17 cellular contexts compared by ENCODE assay signal in the genomic region with DNA sequence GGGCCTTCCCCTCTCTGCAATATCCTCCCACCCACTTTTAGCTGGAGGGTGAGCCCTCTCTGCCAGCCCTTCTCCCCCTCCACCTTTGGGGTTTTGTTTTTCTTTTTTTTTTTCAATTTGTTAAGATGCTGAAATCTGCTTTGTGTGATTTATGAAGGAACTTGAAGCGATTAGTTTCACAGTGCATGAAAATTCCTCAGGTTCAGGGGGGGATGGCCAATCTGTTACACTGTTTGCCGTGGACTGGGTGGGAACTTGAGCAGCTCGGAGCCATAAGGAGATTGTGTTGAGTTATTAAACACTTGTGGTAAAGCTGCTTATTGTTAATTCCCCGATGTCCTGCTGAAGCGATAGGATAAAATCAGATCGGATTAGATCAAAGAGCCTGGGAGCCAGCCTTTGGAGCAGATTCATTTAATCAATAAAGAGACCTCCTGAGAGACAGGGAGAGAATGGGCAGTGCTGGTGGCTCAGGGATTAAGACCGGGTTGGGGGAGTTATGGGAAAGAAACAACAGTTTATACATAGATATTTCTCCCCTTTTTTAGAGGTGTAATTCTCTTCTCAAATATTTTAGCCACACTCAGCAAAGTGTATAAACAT.
"Had no signal": no experiment of that assay in that cellular context is flagged by ENCODE, and none has a peak within 500 bp of the region (broad histone marks: within the 10 kb centered on the region; RNA-seq: fewer than 3 reads in every experiment).

No MANE protein-coding gene starts in this region.

- H3K9me3 Mint-ChIP-seq: activated CD8-positive, alpha-beta T cell treated with anti-CD3 and anti-CD28 coated beads for 36 hours; activated naive CD4-positive, alpha-beta T cell treated with anti-CD3 and anti-CD28 coated beads, Interleukin-2, amount 50 U/mL, for 24 hours; stimulated activated naive B cell treated with anti-CD40 and anti-IgM and Interleukin-4, amounts not matched to agents 10 μg/mL and 1 μg/mL and 100 μg/mL, for 72 hours; WTC11 had no signal

- H3K27ac Mint-ChIP-seq: activated CD8-positive, alpha-beta T cell treated with anti-CD3 and anti-CD28 coated beads for 36 hours; activated naive CD4-positive, alpha-beta T cell treated with anti-CD3 and anti-CD28 coated beads, Interleukin-2, amount 50 U/mL, for 24 hours; naive thymus-derived CD4-positive, alpha-beta T cell; stimulated activated naive B cell treated with anti-CD40 and anti-IgM and Interleukin-4, amounts not matched to agents 10 μg/mL and 1 μg/mL and 100 μg/mL, for 72 hours; T-helper 1 cell treated with Interleukin-12 subunit alpha and Interleukin-12 subunit beta and Interleukin-4 antibody, amounts not matched to agents 30 μg/mL and 1 μg/mL, for 36 hours; WTC11 had no signal

- DNase-seq: activated CD4-positive, alpha-beta T cell treated with anti-CD3 and anti-CD28 coated beads for 4 hours; activated CD8-positive, alpha-beta T cell treated with anti-CD3 and anti-CD28 coated beads for 36 hours; activated effector memory CD4-positive, alpha-beta T cell treated with anti-CD3 and anti-CD28 coated beads, Interleukin-2, amount 50 U/mL, for 16 hours; activated T-cell treated with anti-CD3 and anti-CD28 coated beads, Interleukin-2, amount 50 U/mL, for 48 hours; adrenal gland; body of pancreas; central memory CD4-positive, alpha-beta T cell; erythroblast; mucosa of descending colon; naive thymus-derived CD4-positive, alpha-beta T cell; stimulated activated naive B cell treated with anti-CD40 and anti-IgM and Interleukin-4, amounts not matched to agents 10 μg/mL and 1 μg/mL and 100 μg/mL, for 72 hours; thyroid gland had no signal

- H3K36me3 Mint-ChIP-seq: activated naive CD4-positive, alpha-beta T cell treated with anti-CD3 and anti-CD28 coated beads, Interleukin-2, amount 50 U/mL, for 24 hours; stimulated activated naive B cell treated with anti-CD40 and anti-IgM and Interleukin-4, amounts not matched to agents 10 μg/mL and 1 μg/mL and 100 μg/mL, for 72 hours; WTC11 had no signal

- H3K27me3 Mint-ChIP-seq: activated CD8-positive, alpha-beta T cell treated with anti-CD3 and anti-CD28 coated beads for 36 hours; naive thymus-derived CD4-positive, alpha-beta T cell; stimulated activated naive B cell treated with anti-CD40 and anti-IgM and Interleukin-4, amounts not matched to agents 10 μg/mL and 1 μg/mL and 100 μg/mL, for 72 hours had no signal

- FAIRE-seq: urothelium cell line had no signal

- H3K4me1 Mint-ChIP-seq: activated naive CD4-positive, alpha-beta T cell treated with anti-CD3 and anti-CD28 coated beads, Interleukin-2, amount 50 U/mL, for 24 hours; naive thymus-derived CD4-positive, alpha-beta T cell had no signal

- H3K4me3 Mint-ChIP-seq: activated CD8-positive, alpha-beta T cell treated with anti-CD3 and anti-CD28 coated beads for 36 hours; activated naive CD4-positive, alpha-beta T cell treated with anti-CD3 and anti-CD28 coated beads, Interleukin-2, amount 50 U/mL, for 24 hours; naive thymus-derived CD4-positive, alpha-beta T cell; stimulated activated naive B cell treated with anti-CD40 and anti-IgM and Interleukin-4, amounts not matched to agents 10 μg/mL and 1 μg/mL and 100 μg/mL, for 72 hours; T-helper 1 cell treated with Interleukin-12 subunit alpha and Interleukin-12 subunit beta and Interleukin-4 antibody, amounts not matched to agents 30 μg/mL and 1 μg/mL, for 36 hours; WTC11 had no signal

- H3K9me3 ChIP-seq: adrenal gland, body of pancreas, mucosa of descending colon, thyroid gland had no signal

- ATAC-seq: body of pancreas, left lobe of liver, mucosa of descending colon, WTC11 had no signal
